Comparison of ENCODE assay signal across 24 cellular contexts in the genomic region with DNA sequence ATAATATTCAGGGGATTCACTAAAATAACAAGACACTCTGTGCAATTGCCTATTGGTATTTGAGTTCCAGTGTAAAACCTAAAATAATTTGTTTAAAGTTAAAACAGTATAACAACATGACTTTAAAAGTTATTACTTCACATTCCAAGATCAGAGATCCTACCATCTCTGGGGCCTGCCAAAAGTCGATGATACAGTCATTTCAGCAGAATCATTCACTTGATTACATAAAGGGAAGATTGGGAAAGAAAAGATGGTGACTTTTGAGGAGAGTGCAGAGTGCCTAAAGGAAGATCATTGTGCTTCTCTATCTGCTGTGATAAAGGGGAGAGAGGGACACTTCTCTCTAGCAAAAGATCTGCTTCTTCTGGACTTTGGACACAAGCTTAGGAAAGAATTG.
"Had no signal": no experiment of that assay in that cellular context is flagged by ENCODE, and none has a peak within 500 bp of the region (broad histone marks: within the 10 kb centered on the region; RNA-seq: fewer than 3 reads in every experiment).

No MANE protein-coding gene starts in this region.

- H3K27ac ChIP-seq: epithelial cell of prostate, gastroesophageal sphincter, testis had no signal

- H3K9me3 ChIP-seq: gastroesophageal sphincter, mucosa of descending colon, testis had no signal

- H3K27me3 ChIP-seq: gastroesophageal sphincter, testis had no signal

- H3K4me3 ChIP-seq: gastroesophageal sphincter, mucosa of descending colon, testis had no signal

- H3K36me3 ChIP-seq: gastroesophageal sphincter had no signal

- ATAC-seq: activated CD4-positive, alpha-beta T cell treated with anti-CD3 and anti-CD28 coated beads for 36 hours; activated naive CD4-positive, alpha-beta T cell treated with anti-CD3 and anti-CD28 coated beads, Interleukin-2, amount 50 U/mL, for 72 hours; activated T-helper 17 cell treated with anti-CD3 and anti-CD28 coated beads, Interleukin-2, amount 50 U/mL, for 72 hours; gastroesophageal sphincter; left ventricle myocardium superior; mucosa of descending colon; sciatic nerve; stimulated activated naive B cell treated with anti-CD40 and anti-IgM and Interleukin-4, amounts not matched to agents 10 μg/mL and 1 μg/mL and 100 μg/mL, for 72 hours had no signal

- FAIRE-seq: bronchial epithelial cell, small intestine had no signal

- H3K4me1 ChIP-seq: gastroesophageal sphincter, testis had no signal

- DNase-seq: activated B cell treated with CpG ODN at 0.5 μM for 24 hours; activated CD4-positive, alpha-beta T cell treated with anti-CD3 and anti-CD28 coated beads for 36 hours; activated CD4-positive, alpha-beta T cell treated with anti-CD3 and anti-CD28 coated beads, Interleukin-2, amount 50 U/mL, for 4 hours; activated CD8-positive, alpha-beta memory T cell treated with anti-CD3 and anti-CD28 coated beads for 24 hours; activated CD8-positive, alpha-beta memory T cell treated with anti-CD3 and anti-CD28 coated beads, Interleukin-2, amount 50 U/mL, for 4 hours; activated T-cell treated with anti-CD3 and anti-CD28 coated beads, Interleukin-2, amount 50 U/mL, for 24 hours; cerebellar nuclear complex; head of caudate nucleus; hypothalamus; left ventricle myocardium superior; mesenchymal stem cell; mucosa of descending colon; nephron progenitor cell; nucleus accumbens; small intestine; stimulated activated naive B cell treated with anti-CD40 and anti-IgM and Interleukin-4, amounts not matched to agents 10 μg/mL and 1 μg/mL and 100 μg/mL, for 72 hours; T1000; testis had no signal
